ENCODE assay signal across 8 cellular contexts in the genomic region with DNA sequence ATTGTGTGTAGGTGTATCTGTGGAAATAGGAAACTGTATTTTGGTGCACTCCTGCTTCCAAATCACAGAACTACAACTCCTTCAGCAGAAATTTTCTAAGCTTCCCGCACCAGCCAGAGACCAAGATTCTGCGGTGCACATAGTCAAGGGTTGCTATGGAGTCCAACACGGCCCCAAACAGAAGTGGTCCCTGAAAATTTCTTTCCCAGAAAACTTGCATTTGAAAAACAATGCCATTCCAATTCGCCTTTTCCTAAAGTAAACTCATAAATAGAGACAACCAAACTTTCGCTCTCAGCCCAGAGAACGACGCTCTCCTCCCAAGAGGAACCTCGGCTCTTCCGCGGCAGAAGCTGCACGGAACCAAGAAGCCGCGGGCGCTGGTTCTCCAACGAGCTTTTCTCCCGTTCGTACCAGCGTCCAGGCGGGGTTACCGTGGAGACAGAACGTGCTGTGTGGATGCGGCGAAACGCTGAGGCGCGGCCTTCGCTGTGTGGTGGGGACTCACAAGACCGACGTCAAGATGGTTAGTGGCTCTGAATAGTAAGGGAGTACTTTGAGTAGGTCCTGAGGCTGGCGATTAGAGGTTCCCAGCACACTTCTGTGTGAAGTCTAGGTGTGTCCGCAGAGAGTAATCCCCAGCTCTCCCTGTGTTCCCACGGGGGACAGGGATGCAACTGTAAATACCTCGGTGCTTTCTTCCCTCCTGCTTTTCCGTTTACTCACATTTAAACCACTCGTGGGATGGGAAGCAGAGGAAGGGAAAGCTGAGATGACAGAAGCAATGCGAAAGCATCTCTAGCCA. TPM values are rescaled to one million over a fixed set of nuclear protein-coding genes. Genes with fewer than 3 reads are reported as not detected.
DNase-seq lines count a peak whose midpoint lies in the region; ATAC-seq and TF ChIP-seq lines count a peak whose summit lies in the region.

No MANE protein-coding gene starts in this region.

- no peaks in the 10 kb centered on the region for H3K9me2 ChIP-seq in Karpas-422 (replicated peaks; ENCODE audit: insufficient read depth, low read length)

- H3K27me3 Mint-ChIP-seq in activated T-helper 2 cell treated with anti-CD3 and anti-CD28 coated beads, Interferon-gamma antibody, Interleukin-2, Interleukin-4, amounts not matched to agents 10 μg/mL and 5 μg/mL and 100 μg/mL, durations not matched to agents 14 hours and 24 hours and 36 hours (ENCODE audit: low read depth): peaks cover 4% of the 10 kb centered on the region
- H3K27me3 Mint-ChIP-seq in natural killer cell (ENCODE audit: low read depth in 2 of 2): peaks cover 0 to under 1% of the 10 kb centered on the region in 2 donors
- no peaks in the 10 kb centered on the region for H3K27me3 Mint-ChIP-seq in stimulated activated naive B cell treated with anti-CD40 and anti-IgM and Interleukin-4, amounts not matched to agents 10 μg/mL and 1 μg/mL and 100 μg/mL, for 72 hours

- intact Hi-C loops in activated T-helper 2 cell treated with anti-CD3 and anti-CD28 coated beads, Interferon-gamma antibody, Interleukin-2, Interleukin-4, amounts not matched to agents 10 μg/mL and 5 μg/mL and 100 μg/mL, durations not matched to agents 14 hours and 24 hours and 36 hours (cut with micrococcal nuclease): loop anchor here (1.0 kb wide), 1 partner anchor 98 kb away; a partner anchor contains a TSS
- intact Hi-C loops in natural killer cell (cut with micrococcal nuclease): no loop called here

- peak overlapping the region; percentile 85 for H3K4me3 Mint-ChIP-seq in activated T-helper 2 cell treated with anti-CD3 and anti-CD28 coated beads, Interferon-gamma antibody, Interleukin-2, Interleukin-4, amounts not matched to agents 10 μg/mL and 5 μg/mL and 100 μg/mL, durations not matched to agents 14 hours and 24 hours and 36 hours (ENCODE audit: low read depth)
- peak overlapping the region; percentile 96 for H3K4me3 Mint-ChIP-seq in natural killer cell
- H3K4me3 Mint-ChIP-seq in stimulated activated naive B cell treated with anti-CD40 and anti-IgM and Interleukin-4, amounts not matched to agents 10 μg/mL and 1 μg/mL and 100 μg/mL, for 72 hours: peak overlapping the region; percentile 87 to 91

- H3K4me1 Mint-ChIP-seq in activated T-helper 2 cell treated with anti-CD3 and anti-CD28 coated beads, Interferon-gamma antibody, Interleukin-2, Interleukin-4, amounts not matched to agents 10 μg/mL and 5 μg/mL and 100 μg/mL, durations not matched to agents 14 hours and 24 hours and 36 hours (ENCODE audit: low read depth): peaks cover 26% of the 10 kb centered on the region
- H3K4me1 Mint-ChIP-seq in natural killer cell: peaks cover 12 to 14% of the 10 kb centered on the region in 2 donors
- peaks cover 7 to 11% of the 10 kb centered on the region in 2 donors for H3K4me1 Mint-ChIP-seq in stimulated activated naive B cell treated with anti-CD40 and anti-IgM and Interleukin-4, amounts not matched to agents 10 μg/mL and 1 μg/mL and 100 μg/mL, for 72 hours

- no peak for TF ChIP-seq CTCF in fibroblast of pulmonary artery (IDR thresholded peaks at IDR 0.05; ENCODE audit: low read length, missing control alignments)
- no peak for TF ChIP-seq CTCF in natural killer cell (IDR thresholded peaks at IDR 0.05)

- H3K4me1 ChIP-seq in Karpas-422 (ENCODE audit: low read length): peaks cover 12% of the 10 kb centered on the region

- peak overlapping the region; percentile 81 for H3K9ac ChIP-seq in Karpas-422 (ENCODE audit: low read length)

- H3K36me3 Mint-ChIP-seq in activated T-helper 2 cell treated with anti-CD3 and anti-CD28 coated beads, Interferon-gamma antibody, Interleukin-2, Interleukin-4, amounts not matched to agents 10 μg/mL and 5 μg/mL and 100 μg/mL, durations not matched to agents 14 hours and 24 hours and 36 hours (ENCODE audit: low read depth): no peaks in the 10 kb centered on the region
- no peaks in the 10 kb centered on the region for H3K36me3 Mint-ChIP-seq in natural killer cell
- peaks cover 2 to 7% of the 10 kb centered on the region in 2 donors for H3K36me3 Mint-ChIP-seq in stimulated activated naive B cell treated with anti-CD40 and anti-IgM and Interleukin-4, amounts not matched to agents 10 μg/mL and 1 μg/mL and 100 μg/mL, for 72 hours

- peak overlapping the region; percentile 83 for H3K4me3 ChIP-seq in Karpas-422 (ENCODE audit: low read length)
- H3K4me3 ChIP-seq in fibroblast of pulmonary artery (replicated peaks; ENCODE audit: low read depth, low read length): peak overlapping the region; percentile 63

- H3K27ac ChIP-seq in Karpas-422 (ENCODE audit: low read length): no peak overlapping the region

- no peaks in the 10 kb centered on the region for H3K36me3 ChIP-seq in Karpas-422 (ENCODE audit: insufficient read depth, low read length)

- H3K9me3 Mint-ChIP-seq in activated T-helper 2 cell treated with anti-CD3 and anti-CD28 coated beads, Interferon-gamma antibody, Interleukin-2, Interleukin-4, amounts not matched to agents 10 μg/mL and 5 μg/mL and 100 μg/mL, durations not matched to agents 14 hours and 24 hours and 36 hours: no peaks in the 10 kb centered on the region
- no peaks in the 10 kb centered on the region for H3K9me3 Mint-ChIP-seq in natural killer cell
- no peaks in the 10 kb centered on the region for H3K9me3 Mint-ChIP-seq in stimulated activated naive B cell treated with anti-CD40 and anti-IgM and Interleukin-4, amounts not matched to agents 10 μg/mL and 1 μg/mL and 100 μg/mL, for 72 hours

- DNase-seq in Daoy (ENCODE audit: low read depth) (peak; percentile 88), Karpas-422 (peak; percentile 97), RPMI8226 (peak; percentile 94), fibroblast of pulmonary artery (ENCODE audit: low read depth) (peak; percentile 92), natural killer cell (peak; percentile 80)
- DNase-seq in activated T-helper 2 cell treated with anti-CD3 and anti-CD28 coated beads, Interferon-gamma antibody, Interleukin-2, Interleukin-4, amounts not matched to agents 10 μg/mL and 5 μg/mL and 100 μg/mL, durations not matched to agents 14 hours and 24 hours and 36 hours (ENCODE audit: low spot score): peak; percentile 82
- peak; percentile 87 for DNase-seq in stimulated activated naive B cell treated with anti-CD40 and anti-IgM and Interleukin-4, amounts not matched to agents 10 μg/mL and 1 μg/mL and 100 μg/mL, for 72 hours

- peak overlapping the region; percentile 90 for H3K4me2 ChIP-seq in Karpas-422 (ENCODE audit: low read depth, low read length, poor library complexity, severe bottlenecking)

- H4K20me1 ChIP-seq in Karpas-422 (ENCODE audit: insufficient read depth, low read depth, low read length): no peaks in the 10 kb centered on the region

- H3K27ac Mint-ChIP-seq in activated T-helper 2 cell treated with anti-CD3 and anti-CD28 coated beads, Interferon-gamma antibody, Interleukin-2, Interleukin-4, amounts not matched to agents 10 μg/mL and 5 μg/mL and 100 μg/mL, durations not matched to agents 14 hours and 24 hours and 36 hours: peak overlapping the region; percentile 65
- H3K27ac Mint-ChIP-seq in natural killer cell: peak overlapping the region; percentile 84 to 93
- H3K27ac Mint-ChIP-seq in stimulated activated naive B cell treated with anti-CD40 and anti-IgM and Interleukin-4, amounts not matched to agents 10 μg/mL and 1 μg/mL and 100 μg/mL, for 72 hours: peak overlapping the region; percentile 81

- ATAC-seq in GM21825 (IDR thresholded peaks at IDR 0.05; ENCODE audit: unreplicated experiment) (peak; percentile 99), natural killer cell (peak; percentile 97 to 99 (median 98))
- ATAC-seq in stimulated activated naive B cell treated with anti-CD40 and anti-IgM and Interleukin-4, amounts not matched to agents 10 μg/mL and 1 μg/mL and 100 μg/mL, for 72 hours (replicated peaks): peak; percentile 99

- peaks cover 10% of the 10 kb centered on the region; the same call in 1 of the 2 replicates for H3K79me2 ChIP-seq in Karpas-422 (ENCODE audit: low read length)

- H2AFZ ChIP-seq in Karpas-422 (ENCODE audit: low read length): peak overlapping the region; percentile 79

- no peaks in the 10 kb centered on the region for H3K27me3 ChIP-seq in Karpas-422 (ENCODE audit: low read length)

- H3K9me3 ChIP-seq in Karpas-422 (ENCODE audit: low read length): no peaks in the 10 kb centered on the region

RNA-seq across cellular contexts. Expression of a gene that starts 24.0 kb away (rescaled TPM):
- total RNA-seq in Daoy (2014; rRNA removed; shearing (Covaris generic)): 51.8 and 52.6 TPM in 2 replicates
- total RNA-seq in Karpas-422 (2014; rRNA removed; shearing (Covaris generic); ENCODE audit: low replicate concordance): 44.2 and 49.2 TPM in 2 replicates
- 76.0 and 77.1 TPM in 2 replicates for total RNA-seq in activated T-helper 2 cell treated with anti-CD3 and anti-CD28 coated beads, Interferon-gamma antibody, Interleukin-2, Interleukin-4, amounts not matched to agents 10 μg/mL and 5 μg/mL and 100 μg/mL, durations not matched to agents 14 hours and 24 hours and 36 hours
- total RNA-seq in natural killer cell: 100 to 1,000 TPM; 129 to 153 (median 137) TPM
